Comparison of ENCODE assay signal across 1 cellular context in the genomic region with DNA sequence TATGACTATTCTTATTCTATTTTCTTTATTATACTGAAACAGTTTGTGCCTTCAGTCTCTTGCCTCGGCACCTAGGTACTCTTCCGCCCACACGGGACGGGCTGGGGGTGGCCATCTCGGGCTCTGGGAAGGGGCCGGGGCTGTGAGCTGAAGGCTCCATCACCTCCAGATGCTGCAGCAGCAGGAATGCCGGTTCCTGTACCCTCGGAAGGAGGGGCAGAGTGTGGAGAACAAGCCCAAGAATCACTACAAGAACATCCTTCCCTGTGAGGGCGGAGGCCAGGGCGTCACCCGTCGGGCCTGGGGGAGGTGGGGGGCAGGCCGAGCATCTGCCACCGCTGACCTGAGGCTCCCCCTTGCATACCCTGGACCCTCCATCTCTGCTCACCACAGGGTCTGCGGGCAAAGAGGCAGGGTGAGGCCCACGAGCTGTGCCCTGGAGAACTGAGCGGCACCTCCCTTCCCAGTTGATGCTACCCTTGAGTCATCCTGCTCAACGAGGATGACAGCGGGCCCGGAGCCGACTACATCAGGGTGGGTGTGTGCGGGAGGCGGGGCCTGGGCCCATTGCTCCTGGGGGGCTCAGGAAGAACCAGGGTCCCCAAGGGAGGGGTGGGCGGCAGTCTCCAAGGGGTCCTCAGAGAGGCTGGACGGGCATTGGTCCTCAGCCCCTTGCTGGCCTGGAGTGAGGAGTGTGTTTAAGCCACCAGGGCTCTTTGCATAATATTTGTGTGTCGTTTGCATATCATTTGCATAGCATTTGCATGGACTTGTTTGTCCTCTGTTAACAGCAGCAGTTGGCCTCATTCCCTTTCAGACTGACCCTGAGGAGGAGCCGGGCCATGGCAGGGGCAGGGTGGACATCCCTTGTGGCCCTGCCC.
TF ChIP-seq lines count a peak whose summit lies in the region.

No MANE protein-coding gene starts in this region.

TF ChIP-seq in GM12878, 131 proteins besides CTCF, POLR2A, EP300 and RAD21:
- TF ChIP-seq POU2F2 (IDR thresholded peaks at IDR 0.05; ENCODE audit: borderline replicate concordance, low read depth, low read length) (peak; percentile 96; the same call in 2 of the 3 replicates), BCL11A (IDR thresholded peaks at IDR 0.05; ENCODE audit: low read depth, low read length) (no peak), NFYA (IDR thresholded peaks at IDR 0.05; ENCODE audit: borderline replicate concordance, low read depth, low read length) (no peak)
